Comparison of ENCODE assay signal across 27 cellular contexts in the genomic region with DNA sequence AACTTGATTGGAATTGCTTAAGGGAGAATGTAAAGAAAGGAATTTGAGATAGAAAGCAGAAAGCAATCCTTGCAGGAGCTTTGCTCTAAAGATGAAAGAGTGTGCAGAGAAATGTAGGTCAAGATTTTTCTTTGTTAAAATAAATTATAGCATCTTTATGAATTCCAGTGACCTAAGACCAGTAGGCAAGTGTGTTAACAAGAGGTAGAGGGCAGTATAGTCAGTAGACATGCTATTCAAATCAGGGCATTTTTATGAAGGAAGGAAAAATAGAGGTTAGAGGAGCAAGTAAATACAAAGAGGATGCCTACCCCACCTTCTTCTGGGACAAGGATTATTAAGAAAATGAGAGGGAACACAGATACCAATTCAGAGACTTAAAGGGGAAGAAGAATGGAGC.
DNase-seq lines count a peak whose midpoint lies in the region; ATAC-seq, FAIRE-seq and TF ChIP-seq lines count a peak whose summit lies in the region.
"Had no signal": no experiment of that assay in that cellular context is flagged by ENCODE, and none has a peak within 500 bp of the region (broad histone marks: within the 10 kb centered on the region; RNA-seq: fewer than 3 reads in every experiment).

No MANE protein-coding gene starts in this region.

- no peak for DNase-seq in DND-41
- DNase-seq in PC-3, result no peak
- peak; percentile 17 for DNase-seq in fibroblast of peridontal ligament (ENCODE audit: extremely low read depth)
- DNase-seq in RCC 7860 (ENCODE audit: low spot score), result no peak
- no peak for DNase-seq in MG63
- no peak for DNase-seq in dermis blood vessel endothelial cell
- DNase-seq: activated CD4-positive, alpha-beta memory T cell treated with anti-CD3 and anti-CD28 coated beads for 36 hours; activated naive CD4-positive, alpha-beta T cell treated with anti-CD3 and anti-CD28 coated beads for 36 hours; activated T-cell treated with anti-CD3 and anti-CD28 coated beads, Interleukin-2, amount 50 U/mL, for 24 hours; CD8-positive, alpha-beta T cell; DMS79 treated with DMSO at 0.1 percent for 48 hours; left colon; NCI-H1092 treated with DMSO at 0.1 percent for 48 hours; NCI-H2107; NCI-H524 treated with DMSO at 0.1 percent for 48 hours; nephron progenitor cell; psoas muscle; stimulated activated CD8-positive, alpha-beta memory T cell treated with anti-CD3 and anti-CD28 coated beads, Interleukin-4, amount 100 ng/mL, for 48 hours; substantia nigra had no signal

- H3K9me2 ChIP-seq in PC-3 (replicated peaks; ENCODE audit: low read length), result no peaks in the 10 kb centered on the region

- H3K9ac ChIP-seq in DND-41 (ENCODE audit: low read depth, low read length), result no peak overlapping the region
- no peak overlapping the region for H3K9ac ChIP-seq in PC-3 (ENCODE audit: low read length)
- H3K9ac ChIP-seq: KMS-11 had no signal

- no TSS peak for BruUV-seq in PC-3 (replicated peaks; lab: Mats Ljungman, UMichigan)

- peak; percentile 40 for TF ChIP-seq CTCF in 22Rv1 (IDR thresholded peaks at IDR 0.05)
- TF ChIP-seq CTCF in DND-41 (IDR thresholded peaks at IDR 0.05; ENCODE audit: borderline replicate concordance, extremely low read depth, low read length, poor library complexity, severe bottlenecking), result peak; percentile 5
- TF ChIP-seq CTCF in PC-3 (conservative IDR thresholded peaks at IDR 0.05; ENCODE audit: low read depth, low read length), result peak; percentile 41; the same call in 1 of the 2 replicates

- POLR2A ChIA-PET in PC-3 (lab: Charles Lee; ENCODE audit: unreplicated experiment), result no interaction called here

- H2AFZ ChIP-seq in DND-41 (ENCODE audit: low read depth, low read length) (no peak overlapping the region), PC-3 (ENCODE audit: low read length) (no peak overlapping the region)

- H4K20me1 ChIP-seq in DND-41 (ENCODE audit: insufficient read depth, low read length) (no peaks in the 10 kb centered on the region), PC-3 (ENCODE audit: low read length) (no peaks in the 10 kb centered on the region)

- H3K79me2 ChIP-seq in DND-41 (ENCODE audit: insufficient read depth, low read length) (no peaks in the 10 kb centered on the region), PC-3 (ENCODE audit: low read length) (no peaks in the 10 kb centered on the region)

- no peaks in the 10 kb centered on the region for H3F3A ChIP-seq in PC-3 (ENCODE audit: low read length, unreplicated experiment)

- H3K9me3 ChIP-seq in DND-41 (ENCODE audit: insufficient read depth, low read length, severe bottlenecking) (no peaks in the 10 kb centered on the region), PC-3 (ENCODE audit: low read length) (no peaks in the 10 kb centered on the region), MG63 (peaks cover 7% of the 10 kb centered on the region)
- H3K9me3 ChIP-seq: ascending aorta, SJSA1, vagina had no signal

- ATAC-seq in DND-41 (ENCODE audit: insufficient read depth, low read depth) (no peak), PC-3 (no peak), GM21515 (IDR thresholded peaks at IDR 0.05; ENCODE audit: unreplicated experiment) (no peak)
- ATAC-seq: CD8-positive, alpha-beta T cell; left colon; psoas muscle; WTC11 had no signal

- H3K4me3 ChIP-seq in DND-41 (ENCODE audit: low read depth in 1 of 2, low read length in 2 of 2) (no peak overlapping the region), PC-3 (ENCODE audit: low read length) (no peak overlapping the region), MG63 (no peak overlapping the region)
- H3K4me3 ChIP-seq: ascending aorta, psoas muscle, SJSA1, vagina had no signal

- no peak for FAIRE-seq in RCC 7860 (lab: Jason Lieb, UNC)
- FAIRE-seq: colon had no signal

- H3K36me3 ChIP-seq in DND-41 (ENCODE audit: insufficient read depth, low read length) (no peaks in the 10 kb centered on the region), PC-3 (ENCODE audit: low read depth, low read length) (no peaks in the 10 kb centered on the region), MG63 (no peaks in the 10 kb centered on the region)
- H3K36me3 ChIP-seq: ascending aorta, SJSA1, vagina had no signal

- H3K27ac ChIP-seq in 22Rv1 (no peak overlapping the region), DND-41 (ENCODE audit: low read length) (no peak overlapping the region), PC-3 (ENCODE audit: low read length) (no peak overlapping the region)
- H3K27ac ChIP-seq: ascending aorta, KMS-11, psoas muscle, SJSA1, vagina had no signal

- CTCF ChIA-PET in PC-3 (lab: Charles Lee), result no interaction called here

- H3K27me3 ChIP-seq in DND-41 (ENCODE audit: insufficient read depth, low read length, poor library complexity) (no peaks in the 10 kb centered on the region), PC-3 (ENCODE audit: low read length) (no peaks in the 10 kb centered on the region), MG63 (no peaks in the 10 kb centered on the region)
- H3K27me3 ChIP-seq: ascending aorta, SJSA1, vagina had no signal

- H3K4me2 ChIP-seq in DND-41 (ENCODE audit: insufficient read depth, low read length) (no peak overlapping the region), PC-3 (ENCODE audit: low read length) (no peak overlapping the region)
- H3K4me2 ChIP-seq: KMS-11 had no signal

- intact Hi-C loops in PC-3 (cut with micrococcal nuclease), result no loop called here

- H3K4me1 ChIP-seq in DND-41 (ENCODE audit: insufficient read depth, low read length) (no peaks in the 10 kb centered on the region), PC-3 (ENCODE audit: insufficient read depth, low read length) (peaks cover 4% of the 10 kb centered on the region; the same call in 1 of the 2 replicates)
- H3K4me1 ChIP-seq: ascending aorta, psoas muscle, SJSA1, vagina had no signal
